ENCODE assay signal across 1 cellular context in the genomic region with DNA sequence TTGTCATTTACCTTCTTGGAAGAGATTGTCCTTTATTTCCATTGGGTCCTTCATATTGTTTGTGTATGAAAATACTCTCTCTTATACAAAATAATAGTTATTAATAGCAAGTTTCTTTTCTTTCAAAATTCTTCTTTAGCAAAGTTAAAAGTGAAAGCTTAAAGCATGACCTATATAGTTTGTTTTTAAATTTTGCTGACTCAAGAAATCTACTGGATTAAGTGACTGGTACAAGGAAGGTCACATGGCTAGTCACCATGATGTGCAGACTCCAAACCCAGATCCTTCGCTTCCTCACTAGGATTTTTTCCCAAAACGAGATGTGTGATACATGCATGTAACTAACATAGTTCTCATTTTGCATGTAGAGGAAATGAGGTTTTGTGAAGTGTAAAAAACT.
A peak's percentile ranks its signal among the peaks of the same experiment; 100 is the strongest.
TF ChIP-seq lines count a peak whose summit lies in the region.

No MANE protein-coding gene starts in this region.

TF ChIP-seq in K562, 482 proteins besides CTCF, POLR2A, EP300 and RAD21 (continued from another document):
- TF ChIP-seq C11orf30 (IDR thresholded peaks at IDR 0.05; ENCODE audit: low read depth) (0 out of 2 replicates have a peak, but pooled peaks have one; percentile 23), MAFF (IDR thresholded peaks at IDR 0.05; ENCODE audit: low read length) (peak; percentile 22; the same call in 1 of the 2 replicates), MAFG (tag; conservative IDR thresholded peaks at IDR 0.05) (0 out of 2 replicates have a peak, but pooled peaks have one; percentile 11)
TF ChIP-seq in K562: peak in this region for 4.
